In the genomic region with DNA sequence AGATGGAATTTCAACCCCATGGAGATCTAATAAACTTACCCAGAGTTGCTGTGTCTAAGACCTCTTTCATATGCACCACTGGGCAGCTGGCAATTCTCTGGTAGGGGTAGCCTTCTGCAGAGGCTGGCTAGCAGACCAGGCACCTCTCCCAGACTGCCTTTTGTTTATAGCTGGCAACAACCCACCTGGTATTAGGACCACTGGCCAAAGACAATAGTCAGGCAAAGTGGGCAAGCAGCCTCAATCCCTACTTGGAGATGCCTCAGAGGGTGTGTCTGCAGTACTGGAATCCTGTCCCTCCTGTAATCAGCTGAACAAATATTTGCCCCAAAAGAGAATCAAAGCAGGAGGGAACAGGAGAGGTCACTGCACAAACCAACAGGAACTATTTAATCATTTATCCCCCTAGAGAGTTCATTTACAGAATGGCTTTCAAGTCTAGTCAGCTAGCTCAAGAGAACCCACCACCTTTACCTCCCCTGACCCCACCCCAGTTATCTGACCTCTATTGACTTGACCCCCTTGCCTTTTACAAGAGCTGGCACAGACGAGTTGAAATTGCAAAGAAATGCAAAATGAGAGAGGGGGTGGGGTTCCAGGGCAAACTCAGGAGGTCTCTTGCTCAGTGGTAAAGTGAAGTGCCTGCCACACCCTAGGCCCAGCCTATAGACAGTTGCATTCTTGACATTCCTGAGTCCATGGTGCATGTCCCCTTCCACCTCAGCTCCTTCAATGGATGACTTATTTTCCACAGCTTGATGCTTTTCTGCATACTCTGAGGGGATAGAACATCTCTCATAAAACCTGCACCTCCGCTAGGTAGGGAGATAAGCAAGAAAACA, we compare ENCODE assay signal across 7 cellular contexts. TPM values are rescaled to one million over a fixed set of nuclear protein-coding genes. Genes with fewer than 3 reads are reported as not detected.
DNase-seq lines count a peak whose midpoint lies in the region; ATAC-seq and TF ChIP-seq lines count a peak whose summit lies in the region.

No MANE protein-coding gene starts in this region.

- DNase-seq in HCEC 1CT: peak; percentile 41
- peak in 1 of 3 donors; percentile 67 for DNase-seq in Peyer's patch
- DNase-seq in endodermal cell: peak; percentile 64
- DNase-seq in naive thymus-derived CD8-positive, alpha-beta T cell: no peak

- H3K4me3 ChIP-seq in Peyer's patch: peak overlapping the region; percentile 67 to 85 (median 74)
- peak overlapping the region; percentile 83 for H3K4me3 ChIP-seq in endodermal cell (ENCODE audit: low read length)

- H3K9me3 ChIP-seq in Peyer's patch (no peaks in the 10 kb centered on the region), endodermal cell (ENCODE audit: control insufficient read depth, low read length) (no peaks in the 10 kb centered on the region)

- H3K9me3 Mint-ChIP-seq in endodermal cell: no peaks in the 10 kb centered on the region
- no peaks in the 10 kb centered on the region for H3K9me3 Mint-ChIP-seq in naive thymus-derived CD8-positive, alpha-beta T cell

- peak overlapping the region; percentile 73 for H3K4me3 Mint-ChIP-seq in endodermal cell
- H3K4me3 Mint-ChIP-seq in naive thymus-derived CD8-positive, alpha-beta T cell: peak overlapping the region; percentile 90 to 96 (median 93)

- TF ChIP-seq CTCF in Peyer's patch (IDR thresholded peaks at IDR 0.05) (no peak), endodermal cell (conservative IDR thresholded peaks at IDR 0.05) (no peak)

- 43 to 60% methylated on average over 1 to 2 of the region's 2 CpGs for WGBS in endodermal cell (ENCODE audit: insufficient coverage in 1 of 2, insufficient read length in 1 of 2), 2 experiments

- H3K36me3 Mint-ChIP-seq in endodermal cell (ENCODE audit: low read depth): peaks cover 57% of the 10 kb centered on the region
- H3K36me3 Mint-ChIP-seq in naive thymus-derived CD8-positive, alpha-beta T cell: peaks cover 0 to 20% (median 0%) of the 10 kb centered on the region in 3 donors

- H3K27ac ChIP-seq in Peyer's patch (peak overlapping the region; percentile 92 to 99 (median 96)), endodermal cell (ENCODE audit: low read depth, low read length) (no peak overlapping the region)

- ATAC-seq in naive thymus-derived CD8-positive, alpha-beta T cell: no peak
- ATAC-seq in HG02571 (IDR thresholded peaks at IDR 0.05; ENCODE audit: unreplicated experiment) (no peak), GM21360 (IDR thresholded peaks at IDR 0.05; ENCODE audit: unreplicated experiment) (no peak), HG03565 (IDR thresholded peaks at IDR 0.05; ENCODE audit: unreplicated experiment) (no peak)

- H3K27me3 ChIP-seq in Peyer's patch: no peaks in the 10 kb centered on the region
- H3K27me3 ChIP-seq in endodermal cell (ENCODE audit: control insufficient read depth, insufficient read depth, low read length, poor library complexity, severe bottlenecking): no peaks in the 10 kb centered on the region

- H3K27ac Mint-ChIP-seq in endodermal cell: peak overlapping the region; percentile 94
- H3K27ac Mint-ChIP-seq in naive thymus-derived CD8-positive, alpha-beta T cell: peak overlapping the region in 9 of 10 donors; percentile 24 to 95 (median 92)

- POLR2A ChIA-PET in naive thymus-derived CD8-positive, alpha-beta T cell (lab: Charles Lee): interaction anchor here (1.3 to 5.1 kb wide), 7 partner anchors 8 to 59 kb away, joined by 3 to 125 read pairs (median 5); no protein-coding TSS in a partner anchor

- H3K9ac ChIP-seq in endodermal cell (ENCODE audit: extremely low read depth, low read length, poor library complexity, severe bottlenecking): peak overlapping the region; percentile 43

- TF ChIP-seq POLR2A in Peyer's patch (IDR thresholded peaks at IDR 0.05): peak in 1 of 2 donors; percentile 28

- no peaks in the 10 kb centered on the region for H3K27me3 Mint-ChIP-seq in endodermal cell (ENCODE audit: insufficient read depth)
- no peaks in the 10 kb centered on the region for H3K27me3 Mint-ChIP-seq in naive thymus-derived CD8-positive, alpha-beta T cell

- H3K4me1 ChIP-seq in Peyer's patch (peaks cover 4 to 63% (median 13%) of the 10 kb centered on the region in 4 donors), endodermal cell (ENCODE audit: control insufficient read depth, insufficient read depth, low read length) (peaks cover 17% of the 10 kb centered on the region)

- peaks cover 0 to 9% (median 0%) of the 10 kb centered on the region in 3 donors for H3K36me3 ChIP-seq in Peyer's patch
- peaks cover 47% of the 10 kb centered on the region for H3K36me3 ChIP-seq in endodermal cell (ENCODE audit: control insufficient read depth, insufficient read depth, low read length)

- H3K4me1 Mint-ChIP-seq in endodermal cell: peaks cover 67% of the 10 kb centered on the region
- peaks cover 50 to 87% (median 76%) of the 10 kb centered on the region in 4 donors for H3K4me1 Mint-ChIP-seq in naive thymus-derived CD8-positive, alpha-beta T cell

RNA-seq across cellular contexts. Expression of gene BCL2L1, which starts 2.8 kb away (rescaled TPM):
- 100 to 1,000 TPM in 3 of 4 donors, 10 to 100 TPM in 1; 85.0 to 185 (median 144) TPM for total RNA-seq in Peyer's patch
- total RNA-seq in endodermal cell: 10 to 100 TPM; 60.3 to 89.5 TPM
- 46.6 TPM for polyA plus RNA-seq in endodermal cell (2013, experiment 1 of 2)
- 43.2 TPM for polyA plus RNA-seq in endodermal cell (2013, experiment 2 of 2)
- 10 to 100 TPM; 14.8 to 17.7 TPM for total RNA-seq in naive thymus-derived CD8-positive, alpha-beta T cell
- polyA plus RNA-seq in naive thymus-derived CD8-positive, alpha-beta T cell: 10 to 100 TPM in 1 of 3 donors, 1 to 10 TPM in 2; 8.0 to 15.4 (median 8.2) TPM

RNA-seq across cellular contexts. Expression of gene TPX2, which starts 19.2 kb away (rescaled TPM):
- total RNA-seq in Peyer's patch (10 to 100 TPM in 1 of 4 donors, 1 to 10 TPM in 3; 4.4 to 26.4 (median 9.3) TPM), endodermal cell (100 to 1,000 TPM; 108 to 118 TPM)
- polyA plus RNA-seq in endodermal cell (2013, experiment 1 of 2): 137 TPM
- 134 TPM for polyA plus RNA-seq in endodermal cell (2013, experiment 2 of 2)
- under 1 TPM; 0.16 to 0.22 TPM for total RNA-seq in naive thymus-derived CD8-positive, alpha-beta T cell
- under 1 TPM in 2 of 3 donors, not detected in 1; 0.30 to 0.50 TPM for polyA plus RNA-seq in naive thymus-derived CD8-positive, alpha-beta T cell

Comparison
In these comparisons a context has a peak if more than half of its experiments do, and no peak if none do; other contexts are left out.
1. DNase-seq: peak in HCEC 1CT (single experiment) and endodermal cell (single experiment); none in naive thymus-derived CD8-positive, alpha-beta T cell (0 of 10).
2. RNA of gene TPX2, which starts 19.2 kb away (total RNA-seq): 108 to 118 TPM in endodermal cell and 4.4 to 26.4 TPM in Peyer's patch; 0.16 to 0.22 TPM in naive thymus-derived CD8-positive, alpha-beta T cell; every median in the first group is over 4 times any median in the second.